In the genomic region with DNA sequence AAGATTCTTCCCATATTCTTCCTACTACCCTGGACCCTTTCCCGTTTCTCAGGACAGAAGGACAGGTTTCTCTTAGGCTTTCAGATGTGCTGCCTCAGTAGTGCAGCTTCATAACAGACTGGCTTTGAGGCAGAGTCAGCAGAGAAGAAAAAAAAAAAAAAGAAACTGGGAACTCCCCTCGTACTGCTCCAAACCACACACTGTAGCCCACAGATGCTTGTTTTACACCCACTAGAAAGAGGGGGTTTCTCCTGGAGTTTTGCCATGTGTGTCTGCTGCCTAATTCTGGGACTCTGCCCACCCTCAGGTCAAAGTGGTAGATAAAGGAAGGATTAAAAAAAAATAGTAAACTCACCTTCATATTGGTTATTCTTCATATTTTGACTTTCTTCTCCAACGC, we compare ENCODE assay signal across 13 cellular contexts.
A peak's percentile ranks its signal among the peaks of the same experiment; 100 is the strongest.
DNase-seq lines count a peak whose midpoint lies in the region; ATAC-seq, FAIRE-seq and TF ChIP-seq lines count a peak whose summit lies in the region.
"Had no signal": no experiment of that assay in that cellular context is flagged by ENCODE, and none has a peak within 500 bp of the region (broad histone marks: within the 10 kb centered on the region; RNA-seq: fewer than 3 reads in every experiment).

No MANE protein-coding gene starts in this region.

- no peak overlapping the region for H2AFZ ChIP-seq in GM23248

- peaks cover 45% of the 10 kb centered on the region for H3K36me3 Mint-ChIP-seq in CD8-positive, alpha-beta T cell
- peaks cover 33% of the 10 kb centered on the region for H3K36me3 Mint-ChIP-seq in activated CD8-positive, alpha-beta T cell treated with anti-CD3 and anti-CD28 coated beads for 36 hours (ENCODE audit: low read depth)

- H3K9me3 ChIP-seq in CD8-positive, alpha-beta T cell (ENCODE audit: low read length): no peaks in the 10 kb centered on the region
- H3K9me3 ChIP-seq in GM23248 (ENCODE audit: low read depth): no peaks in the 10 kb centered on the region
- H3K9me3 ChIP-seq: ovary had no signal

- H3K9me2 ChIP-seq in GM23248 (ENCODE audit: insufficient read depth): no peaks in the 10 kb centered on the region; the same call in 1 of the 2 replicates

- H3K4me1 ChIP-seq in CD8-positive, alpha-beta T cell (ENCODE audit: insufficient read depth, low read length): peaks cover 9% of the 10 kb centered on the region
- no peaks in the 10 kb centered on the region for H3K4me1 ChIP-seq in GM23248 (ENCODE audit: insufficient read depth)

- in situ Hi-C loops in GM23248 (cut with MboI): no loop called here

- no peak overlapping the region for H3K27ac ChIP-seq in CD8-positive, alpha-beta T cell (ENCODE audit: low read depth, low read length)
- no peak overlapping the region for H3K27ac ChIP-seq in GM23248
- H3K27ac ChIP-seq: ovary had no signal

- no peak for FAIRE-seq in D721Med (lab: Jason Lieb, UNC)
- FAIRE-seq: endometrium, HepG2, keratinocyte had no signal

- H3K27me3 Mint-ChIP-seq in CD8-positive, alpha-beta T cell (ENCODE audit: low read depth): no peaks in the 10 kb centered on the region
- H3K27me3 Mint-ChIP-seq in activated CD8-positive, alpha-beta T cell treated with anti-CD3 and anti-CD28 coated beads for 36 hours: no peaks in the 10 kb centered on the region

- H3K27me3 ChIP-seq in CD8-positive, alpha-beta T cell (ENCODE audit: insufficient read depth, low read length): no peaks in the 10 kb centered on the region
- no peaks in the 10 kb centered on the region for H3K27me3 ChIP-seq in GM23248 (replicated peaks; ENCODE audit: insufficient read depth)
- H3K27me3 ChIP-seq: ovary had no signal

- H3K36me3 ChIP-seq in CD8-positive, alpha-beta T cell (ENCODE audit: insufficient read depth, low read length): no peaks in the 10 kb centered on the region
- no peaks in the 10 kb centered on the region for H3K36me3 ChIP-seq in GM23248 (ENCODE audit: low read depth)
- H3K36me3 ChIP-seq: ovary had no signal

- H3K4me1 Mint-ChIP-seq in CD8-positive, alpha-beta T cell (ENCODE audit: low read depth): peaks cover 35% of the 10 kb centered on the region
- H3K4me1 Mint-ChIP-seq in activated CD8-positive, alpha-beta T cell treated with anti-CD3 and anti-CD28 coated beads for 36 hours (ENCODE audit: low read depth): peaks cover 44% of the 10 kb centered on the region

- no peak for TF ChIP-seq CTCF in CD8-positive, alpha-beta T cell (IDR thresholded peaks at IDR 0.05)
- TF ChIP-seq CTCF in activated CD8-positive, alpha-beta T cell treated with anti-CD3 and anti-CD28 coated beads for 36 hours (IDR thresholded peaks at IDR 0.05): no peak
- no peak for TF ChIP-seq CTCF in D721Med (IDR thresholded peaks at IDR 0.05; ENCODE audit: insufficient read depth, missing control alignments)

- WGBS in GM23248 (ENCODE audit: low coverage in 1 of 2, low lambda C conversion rate in 2 of 2, missing lambda C conversion rate in 2 of 2), 2 experiments: 79 to 85% methylated on average over 3 of the region's 3 CpGs

- H3K9ac ChIP-seq in GM23248: no peak overlapping the region

- H3K27ac Mint-ChIP-seq in CD8-positive, alpha-beta T cell: peak overlapping the region; percentile 7
- peak overlapping the region; percentile 75 for H3K27ac Mint-ChIP-seq in activated CD8-positive, alpha-beta T cell treated with anti-CD3 and anti-CD28 coated beads for 36 hours

- H3F3A ChIP-seq in GM23248 (ENCODE audit: insufficient read depth): no peaks in the 10 kb centered on the region

- H3K4me3 Mint-ChIP-seq in CD8-positive, alpha-beta T cell: no peak overlapping the region
- H3K4me3 Mint-ChIP-seq in activated CD8-positive, alpha-beta T cell treated with anti-CD3 and anti-CD28 coated beads for 36 hours: peak overlapping the region; percentile 6

- intact Hi-C loops in CD8-positive, alpha-beta T cell (cut with DNase I, micrococcal nuclease): no loop called here
- intact Hi-C loops in activated CD8-positive, alpha-beta T cell treated with anti-CD3 and anti-CD28 coated beads for 36 hours (cut with micrococcal nuclease): loop anchor here (1.0 kb wide), 1 partner anchor 9 kb away; no protein-coding TSS in a partner anchor

- H3K9me3 Mint-ChIP-seq in CD8-positive, alpha-beta T cell: no peaks in the 10 kb centered on the region
- H3K9me3 Mint-ChIP-seq in activated CD8-positive, alpha-beta T cell treated with anti-CD3 and anti-CD28 coated beads for 36 hours: peaks cover 3% of the 10 kb centered on the region

- peak in 1 of 7 experiments; percentile 34 for DNase-seq in CD8-positive, alpha-beta T cell
- DNase-seq in activated CD8-positive, alpha-beta T cell treated with anti-CD3 and anti-CD28 coated beads for 36 hours: peak; percentile 71
- DNase-seq in GM23248 (no peak), cerebellar nuclear complex (lab: John Stamatoyannopoulos, UW) (no peak), D721Med (ENCODE audit: insufficient read length, low spot score) (no peak)
- DNase-seq: activated gamma-delta T cell treated with Interleukin-2 at 50 U/mL for 16 hours, ovary had no signal

- ATAC-seq in CD8-positive, alpha-beta T cell: peak; percentile 69
- ATAC-seq in GM18868 (IDR thresholded peaks at IDR 0.05; ENCODE audit: unreplicated experiment) (peak; percentile 81), HG02798 (IDR thresholded peaks at IDR 0.05; ENCODE audit: poor library complexity, unreplicated experiment) (peak; percentile 83), GM19328 (IDR thresholded peaks at IDR 0.05; ENCODE audit: unreplicated experiment) (no peak)
- ATAC-seq in activated CD8-positive, alpha-beta T cell treated with anti-CD3 and anti-CD28 coated beads for 36 hours: peak; percentile 94
- ATAC-seq: HepG2 had no signal

- H3K4me3 ChIP-seq in CD8-positive, alpha-beta T cell (ENCODE audit: low read depth, low read length): no peak overlapping the region
- no peak overlapping the region for H3K4me3 ChIP-seq in GM23248
- H3K4me3 ChIP-seq: ovary had no signal

- POLR2A ChIA-PET in CD8-positive, alpha-beta T cell (lab: Charles Lee): no interaction called here
- POLR2A ChIA-PET in activated CD8-positive, alpha-beta T cell treated with anti-CD3 and anti-CD28 coated beads for 36 hours (lab: Charles Lee): no interaction called here

- CTCF ChIA-PET in CD8-positive, alpha-beta T cell (lab: Charles Lee): no interaction called here
- CTCF ChIA-PET in activated CD8-positive, alpha-beta T cell treated with anti-CD3 and anti-CD28 coated beads for 36 hours (lab: Charles Lee): no interaction called here

- H4K20me1 ChIP-seq in GM23248 (ENCODE audit: insufficient read depth): no peaks in the 10 kb centered on the region

- no peak overlapping the region for H3K4me2 ChIP-seq in GM23248 (ENCODE audit: unreplicated experiment)

- no peaks in the 10 kb centered on the region for H3K79me2 ChIP-seq in GM23248 (ENCODE audit: insufficient read depth)
